ENCODE assay signal across 11 cellular contexts in genomic region chr11:118214210-118214914, GRCh38. TPM values are rescaled to one million over a fixed set of nuclear protein-coding genes. Genes with fewer than 3 reads are reported as not detected.
DNase-seq lines count a peak whose midpoint lies in the region; ATAC-seq, FAIRE-seq and TF ChIP-seq lines count a peak whose summit lies in the region.
"Had no signal": no experiment of that assay in that cellular context is flagged by ENCODE, and none has a peak within 500 bp of the region (broad histone marks: within the 10 kb centered on the region; RNA-seq: fewer than 3 reads in every experiment).

No MANE protein-coding gene starts in this region.

- H3K79me2 ChIP-seq in K562 (ENCODE audit: control insufficient read depth, insufficient read depth, low read length): no peaks in the 10 kb centered on the region

- TF ChIP-seq RAD21 in K562 (CRISPR knock-in tag; conservative IDR thresholded peaks at IDR 0.05 in 1 of 2, IDR thresholded peaks at IDR 0.05 in 1 of 2): no peak

- CTCF ChIA-PET in K562 (lab: Yijun Ruan, JAX; ENCODE audit: low intra/inter-chr PET ratio): no interaction called here

- H3K4me3 ChIP-seq in K562: no peak overlapping the region

- ATAC-seq in K562 (no peak), GM19397 (IDR thresholded peaks at IDR 0.05; ENCODE audit: unreplicated experiment) (no peak)

- no peaks in the 10 kb centered on the region for H3K36me3 ChIP-seq in K562 (ENCODE audit: control insufficient read depth, insufficient read depth, low read length)

- no peak overlapping the region for H3K27ac ChIP-seq in K562 (ENCODE audit: extremely low read depth, low read depth, low read length)
- H3K27ac ChIP-seq: RWPE1 had no signal

- peak; percentile 99 for FAIRE-seq in GM19239 (lab: Jason Lieb, UNC)
- no peak for FAIRE-seq in K562 (lab: Jason Lieb, UNC)

- no TSS peak for BruUV-seq in K562 (replicated peaks; lab: Mats Ljungman, UMichigan)

- no peaks in the 10 kb centered on the region for H3K9me1 ChIP-seq in K562 (ENCODE audit: control insufficient read depth, insufficient read depth, low read length)

- POLR2A ChIA-PET in K562 (lab: Yijun Ruan, JAX): interaction anchor here (1.0 kb wide), 3 partner anchors 23 to 48 kb away, joined by 3 read pairs; no protein-coding TSS in a partner anchor

- no peak for TF ChIP-seq POLR2A in K562 (conservative IDR thresholded peaks at IDR 0.05)

- in situ Hi-C loops in K562 (cut with MboI): no loop called here

- no peak overlapping the region for H3K4me2 ChIP-seq in K562 (ENCODE audit: insufficient read depth, low read length)

- intact Hi-C loops in K562 (cut with micrococcal nuclease): no loop called here

- TF ChIP-seq EP300 in K562 (IDR thresholded peaks at IDR 0.05; ENCODE audit: low read length): no peak

- no peak for TF ChIP-seq CTCF in K562 (IDR thresholded peaks at IDR 0.05 in 2 of 3, conservative IDR thresholded peaks at IDR 0.05 in 1 of 3; ENCODE audit: insufficient read depth in 2 of 3, low read depth in 1 of 3, low read length in 3 of 3)

- 2% methylated on average over 6 of the region's 6 CpGs for WGBS in K562 (ENCODE audit: insufficient coverage, low coverage, missing lambda C conversion rate)

- H4K20me1 ChIP-seq in K562 (replicated peaks; ENCODE audit: control insufficient read depth, insufficient read depth, low read length): no peaks in the 10 kb centered on the region

- no peaks in the 10 kb centered on the region for H3K9me3 ChIP-seq in K562 (replicated peaks; ENCODE audit: control insufficient read depth, insufficient read depth, low read depth, low read length)

- DNase-seq in GM19239 (ENCODE audit: insufficient read length, low spot score): no peak
- peak; percentile 91 to 95 for DNase-seq in NOMO-1 (lab: John Stamatoyannopoulos, UW; ENCODE audit: unreplicated experiment in 2 of 2)
- no peak for DNase-seq in K562 (ENCODE audit: extremely low read depth in 1 of 4, low spot score in 3 of 4)
- peak; percentile 78 for DNase-seq in pons (ENCODE audit: low spot score)
- no peak for DNase-seq in NCI-H1930 (lab: John Stamatoyannopoulos, UW)
- DNase-seq in NCI-H1417 treated with DMSO at 0.1 percent for 48 hours (lab: John Stamatoyannopoulos, UW): no peak
- DNase-seq in NK-92 treated with Interleukin-12 subunit alpha and Interleukin-12 subunit beta, amount 100 ng/mL, for 24 hours (lab: John Stamatoyannopoulos, UW): no peak
- DNase-seq: activated gamma-delta T cell had no signal

- peaks cover 17 to 22% of the 10 kb centered on the region in 2 experiments for H3K27me3 ChIP-seq in K562 (ENCODE audit: control insufficient read depth in 2 of 2, insufficient read depth in 2 of 2, low read length in 2 of 2)

- peaks cover 0 to 5% of the 10 kb centered on the region in 2 experiments; a peak in 2 of 5 replicates for H3K4me1 ChIP-seq in K562 (replicated peaks in 1 of 2; ENCODE audit: control insufficient read depth in 2 of 2, insufficient read depth in 2 of 2, low read length in 2 of 2)

- peak overlapping the region; percentile 46; the same call in 1 of the 2 replicates for H2AFZ ChIP-seq in K562 (ENCODE audit: low read depth, low read length)

- no peak overlapping the region for H3K9ac ChIP-seq in K562 (ENCODE audit: insufficient read depth in 1 of 2, low read depth in 2 of 2, low read length in 2 of 2)

TF ChIP-seq in K562, 482 proteins besides CTCF, POLR2A, EP300 and RAD21 (continues in another document):
- TF ChIP-seq CEBPB (tag; IDR thresholded peaks at IDR 0.05) (0 out of 2 replicates have a peak, but pooled peaks have one; percentile 13), C11orf30 (IDR thresholded peaks at IDR 0.05; ENCODE audit: low read depth) (peak; percentile 4; the same call in 1 of the 2 replicates), RFX1 (IDR thresholded peaks at IDR 0.05) (0 out of 2 replicates have a peak, but pooled peaks have one; percentile 8)

RNA-seq across cellular contexts. Expression of gene JAML, which starts 10.4 kb away (rescaled TPM):
- not detected in 2 replicates for total RNA-seq in K562 (2011; cell fraction: chromatin; rRNA removed; ENCODE audit: low replicate concordance)
- total RNA-seq in K562 (2011; cell fraction: nucleolus; rRNA removed): not detected in 2 replicates
- total RNA-seq in K562 (2011; cell fraction: nucleoplasm; rRNA removed): not detected in 2 replicates
- total RNA-seq in K562 (2014; rRNA removed): 0.05 and 0.08 TPM in 2 replicates
- not detected in 2 replicates for total RNA-seq in K562 (2014; rRNA removed; fragmentation: Illumina TruSeq; extraction: Trizol)
- 0.19 TPM in 1 of 2 replicates, not detected in the other for total RNA-seq in K562 (2015; rRNA removed; fragmentation: Illumina TruSeq; extraction: Trizol)
- 0.22 and 0.47 TPM in 2 replicates for total RNA-seq in K562 (2021)
- 0.08 TPM in 1 of 2 replicates, not detected in the other for polyA plus RNA-seq in K562 (2011; rRNA removed)
- polyA plus RNA-seq in K562 (2011; cell fraction: cytosol; rRNA removed): 0.12 TPM in 1 of 2 replicates, not detected in the other
- polyA plus RNA-seq in K562 (2011; cell fraction: nucleus; rRNA removed): 0.09 and 0.35 TPM in 2 replicates
- 0.25 and 0.39 TPM in 2 replicates for polyA plus RNA-seq in K562 (2012)
- 0.09 and 0.12 TPM in 2 replicates for polyA plus RNA-seq in K562 (2014; fragmentation: Illumina TruSeq; extraction: Trizol)
- polyA plus RNA-seq in K562 (2014; fragmentation: Nextera tagmentation; extraction: Ambion mirVana): under 1 TPM in 1 of 2 experiments, not detected in 1; 0.27 TPM
- polyA plus RNA-seq in K562 (2014; rRNA removed): 0.32 TPM in 1 of 2 replicates, not detected in the other
- polyA minus RNA-seq in K562 (2011; rRNA and poly(A)+ RNA removed): not detected in 2 replicates
- not detected in 2 replicates for polyA minus RNA-seq in K562 (2011; cell fraction: cytosol; rRNA and poly(A)+ RNA removed)
- polyA minus RNA-seq in K562 (2011; cell fraction: nucleus; rRNA and poly(A)+ RNA removed): under 0.01 TPM in 1 of 2 replicates, not detected in the other

RNA-seq across cellular contexts. Expression of gene MPZL3, which starts 37.8 kb away (rescaled TPM):
- 0.74 and 1.2 TPM in 2 replicates for total RNA-seq in K562 (2011; cell fraction: chromatin; rRNA removed; ENCODE audit: low replicate concordance)
- 0.53 and 1.2 TPM in 2 replicates for total RNA-seq in K562 (2011; cell fraction: nucleolus; rRNA removed)
- 1.4 and 2.1 TPM in 2 replicates for total RNA-seq in K562 (2011; cell fraction: nucleoplasm; rRNA removed)
- 1.2 and 1.3 TPM in 2 replicates for total RNA-seq in K562 (2014; rRNA removed)
- 2.5 and 2.9 TPM in 2 replicates for total RNA-seq in K562 (2014; rRNA removed; fragmentation: Illumina TruSeq; extraction: Trizol)
- 1.7 and 1.9 TPM in 2 replicates for total RNA-seq in K562 (2015; rRNA removed; fragmentation: Illumina TruSeq; extraction: Trizol)
- 1.8 and 2.1 TPM in 2 replicates for total RNA-seq in K562 (2021)
- polyA plus RNA-seq in K562 (2011; rRNA removed): 1.5 and 3.3 TPM in 2 replicates
- polyA plus RNA-seq in K562 (2011; cell fraction: cytosol; rRNA removed): 0.42 and 2.3 TPM in 2 replicates
- 0.58 and 1.9 TPM in 2 replicates for polyA plus RNA-seq in K562 (2011; cell fraction: nucleus; rRNA removed)
- polyA plus RNA-seq in K562 (2012): 2.0 and 3.8 TPM in 2 replicates
- 1.5 TPM in 2 replicates for polyA plus RNA-seq in K562 (2014; fragmentation: Illumina TruSeq; extraction: Trizol)
- polyA plus RNA-seq in K562 (2014; fragmentation: Nextera tagmentation; extraction: Ambion mirVana): 1 to 10 TPM; 1.6 to 2.9 TPM
- 0.97 and 1.1 TPM in 2 replicates for polyA plus RNA-seq in K562 (2014; rRNA removed)
- polyA minus RNA-seq in K562 (2011; rRNA and poly(A)+ RNA removed): 3.3 and 8.2 TPM in 2 replicates
- 1.3 and 2.1 TPM in 2 replicates for polyA minus RNA-seq in K562 (2011; cell fraction: cytosol; rRNA and poly(A)+ RNA removed)
- 0.13 and 0.89 TPM in 2 replicates for polyA minus RNA-seq in K562 (2011; cell fraction: nucleus; rRNA and poly(A)+ RNA removed)

RNA-seq across cellular contexts. Expression of gene SCN2B, which starts 37.9 kb away (rescaled TPM):
- total RNA-seq in K562 (2011; cell fraction: chromatin; rRNA removed; ENCODE audit: low replicate concordance): not detected in 2 replicates
- not detected in 2 replicates for total RNA-seq in K562 (2011; cell fraction: nucleolus; rRNA removed)
- total RNA-seq in K562 (2011; cell fraction: nucleoplasm; rRNA removed): not detected in 2 replicates
- total RNA-seq in K562 (2014; rRNA removed) (not detected in 2 replicates), K562 (2014; rRNA removed; fragmentation: Illumina TruSeq; extraction: Trizol) (not detected in 2 replicates), K562 (2015; rRNA removed; fragmentation: Illumina TruSeq; extraction: Trizol) (not detected in 2 replicates), K562 (2021) (not detected in 2 replicates)
- polyA plus RNA-seq in K562 (2011; rRNA removed) (not detected in 2 replicates), K562 (2014; fragmentation: Illumina TruSeq; extraction: Trizol) (not detected in 2 replicates), K562 (2014; fragmentation: Nextera tagmentation; extraction: Ambion mirVana) (not detected), K562 (2014; rRNA removed) (not detected in 2 replicates)
- not detected in 2 replicates for polyA plus RNA-seq in K562 (2011; cell fraction: cytosol; rRNA removed)
- polyA plus RNA-seq in K562 (2011; cell fraction: nucleus; rRNA removed): not detected in 2 replicates
- not detected in 2 replicates for polyA plus RNA-seq in K562 (2012)
- not detected in 2 replicates for polyA minus RNA-seq in K562 (2011; rRNA and poly(A)+ RNA removed)
- not detected in 2 replicates for polyA minus RNA-seq in K562 (2011; cell fraction: cytosol; rRNA and poly(A)+ RNA removed)
- polyA minus RNA-seq in K562 (2011; cell fraction: nucleus; rRNA and poly(A)+ RNA removed): not detected in 2 replicates
- polyA plus RNA-seq: IgD-negative memory B cell had no signal

RNA-seq across cellular contexts. Expression of gene MPZL2, which starts 49.7 kb away (rescaled TPM):
- total RNA-seq in K562 (2011; cell fraction: chromatin; rRNA removed; ENCODE audit: low replicate concordance): not detected in 2 replicates
- total RNA-seq in K562 (2011; cell fraction: nucleolus; rRNA removed): not detected in 2 replicates
- total RNA-seq in K562 (2011; cell fraction: nucleoplasm; rRNA removed): not detected in 2 replicates
- 0.08 TPM in 1 of 2 replicates, not detected in the other for total RNA-seq in K562 (2014; rRNA removed)
- 0.16 TPM in 1 of 2 replicates, not detected in the other for total RNA-seq in K562 (2014; rRNA removed; fragmentation: Illumina TruSeq; extraction: Trizol)
- total RNA-seq in K562 (2015; rRNA removed; fragmentation: Illumina TruSeq; extraction: Trizol): 0.18 and 0.19 TPM in 2 replicates
- total RNA-seq in K562 (2021): 0.09 and 0.29 TPM in 2 replicates
- polyA plus RNA-seq in K562 (2011; rRNA removed): 0.17 and 0.38 TPM in 2 replicates
- polyA plus RNA-seq in K562 (2011; cell fraction: cytosol; rRNA removed): 0.07 and 0.38 TPM in 2 replicates
- polyA plus RNA-seq in K562 (2011; cell fraction: nucleus; rRNA removed): 0.50 and 0.69 TPM in 2 replicates
- 0.23 and 0.28 TPM in 2 replicates for polyA plus RNA-seq in K562 (2012)
- polyA plus RNA-seq in K562 (2014; fragmentation: Illumina TruSeq; extraction: Trizol): 0.27 and 0.32 TPM in 2 replicates
- polyA plus RNA-seq in K562 (2014; fragmentation: Nextera tagmentation; extraction: Ambion mirVana): under 1 TPM; 0.14 to 0.28 TPM
- polyA plus RNA-seq in K562 (2014; rRNA removed): 0.16 and 0.21 TPM in 2 replicates
- 0.07 and 0.60 TPM in 2 replicates for polyA minus RNA-seq in K562 (2011; rRNA and poly(A)+ RNA removed)
- polyA minus RNA-seq in K562 (2011; cell fraction: cytosol; rRNA and poly(A)+ RNA removed): not detected in 2 replicates
- 0.56 TPM in 1 of 2 replicates, not detected in the other for polyA minus RNA-seq in K562 (2011; cell fraction: nucleus; rRNA and poly(A)+ RNA removed)
- polyA plus RNA-seq: IgD-negative memory B cell had no signal

Comparison
In these comparisons a context has a peak if more than half of its experiments do, and no peak if none do; other contexts are left out.
1. DNase-seq: peak in NOMO-1 (2 of 2) and pons (single experiment); none in GM19239 (single experiment), K562 (0 of 4), NCI-H1930 (0 of 2), NCI-H1417 treated with DMSO at 0.1 percent for 48 hours (single experiment) and NK-92 treated with Interleukin-12 subunit alpha and Interleukin-12 subunit beta, amount 100 ng/mL, for 24 hours (single experiment).